ENCODE assay signal across 11 cellular contexts in genomic region chr3:172536505-172536904, GRCh38. TPM values are rescaled to one million over a fixed set of nuclear protein-coding genes. Genes with fewer than 3 reads are reported as not detected.
DNase-seq lines count a peak whose midpoint lies in the region; ATAC-seq and TF ChIP-seq lines count a peak whose summit lies in the region.
"Had no signal": no experiment of that assay in that cellular context is flagged by ENCODE, and none has a peak within 500 bp of the region (broad histone marks: within the 10 kb centered on the region; RNA-seq: fewer than 3 reads in every experiment).

No MANE protein-coding gene starts in this region.

- no peaks in the 10 kb centered on the region for H3K36me3 ChIP-seq in DND-41 (ENCODE audit: insufficient read depth, low read length)
- H3K36me3 ChIP-seq in mucosa of rectum (ENCODE audit: control insufficient read depth in 2 of 2, insufficient read depth in 2 of 2, low read length in 2 of 2) = no peaks in the 10 kb centered on the region
- H3K36me3 ChIP-seq in smooth muscle cell (ENCODE audit: low read depth) = no peaks in the 10 kb centered on the region

- H3K4me1 ChIP-seq in DND-41 (ENCODE audit: insufficient read depth, low read length) = peaks cover 41% of the 10 kb centered on the region
- H3K4me1 ChIP-seq in mucosa of rectum (ENCODE audit: control insufficient read depth in 2 of 2, insufficient read depth in 2 of 2, low read length in 2 of 2) = peaks cover 16 to 27% of the 10 kb centered on the region in 2 donors
- no peaks in the 10 kb centered on the region for H3K4me1 ChIP-seq in smooth muscle cell (ENCODE audit: low read depth)

- CTCF ChIA-PET in MCF 10A (lab: Yijun Ruan, JAX) = no interaction called here

- H3K4me1 Mint-ChIP-seq in MCF 10A (ENCODE audit: insufficient read depth, unreplicated experiment) = peaks cover 15% of the 10 kb centered on the region

- 0 out of 2 replicates have a peak overlapping the region, but pooled peaks have one; percentile 64 for H2AFZ ChIP-seq in DND-41 (ENCODE audit: low read depth, low read length)
- no peak overlapping the region for H2AFZ ChIP-seq in smooth muscle cell (ENCODE audit: low read depth)

- no peaks in the 10 kb centered on the region for H3F3A ChIP-seq in smooth muscle cell (ENCODE audit: low read depth)

- H3K4me3 ChIP-seq in DND-41 (ENCODE audit: low read depth in 1 of 2, low read length in 2 of 2) = no peak overlapping the region
- H3K4me3 ChIP-seq in mucosa of rectum (ENCODE audit: low read length in 2 of 2) = peak overlapping the region in 1 of 2 donors; percentile 26
- H3K4me3 ChIP-seq in smooth muscle cell = no peak overlapping the region

- no peak for TF ChIP-seq CTCF in C4-2B (conservative IDR thresholded peaks at IDR 0.05)
- no peak for TF ChIP-seq CTCF in DND-41 (IDR thresholded peaks at IDR 0.05; ENCODE audit: borderline replicate concordance, extremely low read depth, low read length, poor library complexity, severe bottlenecking)
- no peak for TF ChIP-seq CTCF in MCF 10A (IDR thresholded peaks at IDR 0.05; ENCODE audit: unreplicated experiment)
- no peak for TF ChIP-seq CTCF in smooth muscle cell (IDR thresholded peaks at IDR 0.05; ENCODE audit: borderline replicate concordance, insufficient read depth, poor library complexity, severe bottlenecking)

- intact Hi-C loops in MCF 10A (cut with micrococcal nuclease) = no loop called here

- no TSS peak for BruUV-seq in MCF 10A (replicated peaks; lab: Mats Ljungman, UMichigan)

- no peak overlapping the region for H3K4me3 Mint-ChIP-seq in MCF 10A (ENCODE audit: unreplicated experiment)
- H3K4me3 Mint-ChIP-seq: activated B cell treated with CpG ODN at 0.5 μM for 24 hours, immature natural killer cell had no signal

- H3K27me3 ChIP-seq in DND-41 (ENCODE audit: insufficient read depth, low read length, poor library complexity) (no peaks in the 10 kb centered on the region), mucosa of rectum (ENCODE audit: control insufficient read depth in 2 of 2, insufficient read depth in 2 of 2, low read length in 2 of 2) (no peaks in the 10 kb centered on the region), smooth muscle cell (ENCODE audit: low read depth) (no peaks in the 10 kb centered on the region)

- no peaks in the 10 kb centered on the region for H3K27me3 Mint-ChIP-seq in MCF 10A (ENCODE audit: insufficient read depth, unreplicated experiment)
- H3K27me3 Mint-ChIP-seq: activated B cell treated with CpG ODN at 0.5 μM for 24 hours had no signal

- H4K20me1 ChIP-seq in DND-41 (ENCODE audit: insufficient read depth, low read length) = no peaks in the 10 kb centered on the region
- no peaks in the 10 kb centered on the region for H4K20me1 ChIP-seq in smooth muscle cell (ENCODE audit: low read depth)

- no peak overlapping the region; the same call in 1 of the 2 replicates for H3K4me2 ChIP-seq in DND-41 (ENCODE audit: insufficient read depth, low read length)
- no peak overlapping the region for H3K4me2 ChIP-seq in smooth muscle cell

- POLR2A ChIA-PET in MCF 10A (lab: Yijun Ruan, JAX) = interaction anchor here (0.7 to 1.5 kb wide), 4 partner anchors 17 to 26 kb away, joined by 3 to 5 read pairs (median 4); no protein-coding TSS in a partner anchor

- H3K27ac ChIP-seq in C4-2B = peak overlapping the region; percentile 88
- H3K27ac ChIP-seq in DND-41 (ENCODE audit: low read length) = peak overlapping the region; percentile 71
- H3K27ac ChIP-seq in mucosa of rectum (ENCODE audit: low read depth in 2 of 2, low read length in 2 of 2) = peak overlapping the region; percentile 77 to 87
- H3K27ac ChIP-seq in smooth muscle cell (ENCODE audit: low read depth) = no peak overlapping the region

- peak overlapping the region; percentile 70 for H3K27ac Mint-ChIP-seq in MCF 10A (ENCODE audit: low read depth, unreplicated experiment)

- H3K79me2 ChIP-seq in DND-41 (ENCODE audit: insufficient read depth, low read length) = no peaks in the 10 kb centered on the region
- H3K79me2 ChIP-seq in smooth muscle cell (ENCODE audit: low read depth) = no peaks in the 10 kb centered on the region

- H3K9me3 Mint-ChIP-seq in MCF 10A (ENCODE audit: unreplicated experiment) = no peaks in the 10 kb centered on the region
- H3K9me3 Mint-ChIP-seq: activated B cell treated with CpG ODN at 0.5 μM for 24 hours, immature natural killer cell had no signal

- 0 out of 2 replicates have a peak overlapping the region, but pooled peaks have one; percentile 27 for H3K9ac ChIP-seq in DND-41 (ENCODE audit: low read depth, low read length)
- peak overlapping the region in 1 of 2 donors; percentile 47 for H3K9ac ChIP-seq in mucosa of rectum (ENCODE audit: low read depth in 1 of 2, low read length in 2 of 2)
- no peak overlapping the region for H3K9ac ChIP-seq in smooth muscle cell (ENCODE audit: low read depth)

- H3K9me3 ChIP-seq in DND-41 (ENCODE audit: insufficient read depth, low read length, severe bottlenecking) = no peaks in the 10 kb centered on the region
- H3K9me3 ChIP-seq in mucosa of rectum (ENCODE audit: control insufficient read depth in 2 of 2, low read length in 2 of 2) = no peaks in the 10 kb centered on the region
- no peaks in the 10 kb centered on the region for H3K9me3 ChIP-seq in smooth muscle cell (replicated peaks; ENCODE audit: low read depth)

- 97% methylated on average over 1 of the region's 1 CpG for WGBS in smooth muscle cell (ENCODE audit: low lambda C conversion rate)

- peaks cover 10% of the 10 kb centered on the region for H3K36me3 Mint-ChIP-seq in MCF 10A (ENCODE audit: insufficient read depth, unreplicated experiment)
- H3K36me3 Mint-ChIP-seq: immature natural killer cell had no signal

- ATAC-seq in DND-41 (ENCODE audit: insufficient read depth, low read depth) (peak; percentile 6; the same call in 2 of the 3 replicates), HG02885 (IDR thresholded peaks at IDR 0.05; ENCODE audit: poor library complexity, unreplicated experiment) (no peak)

- no peak for DNase-seq in DND-41
- DNase-seq in MCF 10A (ENCODE audit: unreplicated experiment) = no peak
- no peak for DNase-seq in smooth muscle cell (lab: John Stamatoyannopoulos, UW; ENCODE audit: unreplicated experiment)
- no peak for DNase-seq in NCI-H1417 treated with DMSO at 0.1 percent for 48 hours (lab: John Stamatoyannopoulos, UW)
- DNase-seq: activated B cell treated with CpG ODN at 0.5 μM for 24 hours, immature natural killer cell, IMR-90, substantia nigra had no signal

RNA-seq across cellular contexts. Expression of gene TNFSF10, which starts 13.3 kb away (rescaled TPM):
- total RNA-seq in MCF 10A (2022) (0.25 and 0.54 TPM in 2 replicates), smooth muscle cell (18.3 and 37.1 TPM in 2 replicates)
- polyA plus RNA-seq in smooth muscle cell = 16.4 and 22.4 TPM in 2 replicates

Comparison
In these comparisons a context has a peak if more than half of its experiments do, and no peak if none do; other contexts are left out.
1. RNA of gene TNFSF10, which starts 13.3 kb away (total RNA-seq): 18.3 to 37.1 TPM in smooth muscle cell; 0.25 to 0.54 TPM in MCF 10A; every median in the first group is over 10 times any median in the second.